11 cellular contexts compared by ENCODE assay signal in the genomic region with DNA sequence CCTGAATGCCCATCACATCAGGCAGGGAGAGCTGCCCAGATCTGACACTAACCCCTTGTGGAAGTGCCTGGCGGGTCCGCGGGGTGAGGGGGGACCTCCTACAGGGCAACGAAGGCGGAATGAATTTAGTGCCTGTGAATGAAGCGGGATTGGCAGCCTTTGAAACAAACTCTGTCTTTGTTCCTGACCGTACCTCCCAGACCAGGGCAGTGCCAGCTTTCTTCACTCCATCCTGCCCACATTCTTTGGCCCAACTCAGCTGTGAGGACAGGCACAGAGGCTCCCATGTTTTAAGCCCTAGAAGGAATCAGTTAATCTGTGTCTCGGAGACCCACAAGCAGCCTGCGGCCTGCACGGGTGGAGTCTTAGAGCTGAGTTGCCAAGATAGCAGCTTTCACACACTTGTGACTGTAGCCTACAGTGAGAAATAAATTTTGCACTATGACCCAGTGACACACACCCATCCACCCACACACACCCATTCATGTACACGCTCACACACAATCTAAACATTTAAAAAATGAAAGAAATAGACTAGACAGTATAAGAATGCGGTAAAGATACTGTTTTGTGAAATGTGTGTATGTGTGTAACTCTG.
A peak's percentile ranks its signal among the peaks of the same experiment; 100 is the strongest.
DNase-seq lines count a peak whose midpoint lies in the region; ATAC-seq and TF ChIP-seq lines count a peak whose summit lies in the region.
"Had no signal": no experiment of that assay in that cellular context is flagged by ENCODE, and none has a peak within 500 bp of the region (broad histone marks: within the 10 kb centered on the region; RNA-seq: fewer than 3 reads in every experiment).

No MANE protein-coding gene starts in this region.

- TF ChIP-seq EP300 in gastroesophageal sphincter (IDR thresholded peaks at IDR 0.05), result no peak

- H3K4me3 Mint-ChIP-seq in GM23338, result no peak overlapping the region
- H3K4me3 Mint-ChIP-seq: activated naive CD8-positive, alpha-beta T cell; CD4-positive, CD25-positive, alpha-beta regulatory T cell had no signal

- H3K4me2 ChIP-seq in GM23338, result no peak overlapping the region

- H2AFZ ChIP-seq in GM23338, result peak overlapping the region; percentile 96

- no peaks in the 10 kb centered on the region for H3K79me2 ChIP-seq in GM23338 (replicated peaks; ENCODE audit: insufficient read depth)

- ATAC-seq in GM23338 (peak; percentile 31), psoas muscle (peak; percentile 16 to 41 (median 32)), gastroesophageal sphincter (no peak)

- no peak overlapping the region for H3K27ac ChIP-seq in GM23338 (ENCODE audit: low read depth)
- H3K27ac ChIP-seq in psoas muscle, result no peak overlapping the region
- H3K27ac ChIP-seq in gastroesophageal sphincter, result peak overlapping the region in 2 of 4 donors; percentile 44 to 55

- no peaks in the 10 kb centered on the region for H3F3A ChIP-seq in GM23338 (replicated peaks; ENCODE audit: low read depth)

- intact Hi-C loops in psoas muscle (cut with DNase I), result loop anchor here (5.0 to 10.0 kb wide), 3 partner anchors 58 to 133 kb away; a partner anchor contains a TSS

- no peaks in the 10 kb centered on the region for H3K36me3 Mint-ChIP-seq in GM23338 (ENCODE audit: low read depth)
- H3K36me3 Mint-ChIP-seq: activated naive CD8-positive, alpha-beta T cell; CD4-positive, CD25-positive, alpha-beta regulatory T cell had no signal

- no peaks in the 10 kb centered on the region; the same call in 2 of the 3 replicates for H3K9me3 Mint-ChIP-seq in GM23338
- H3K9me3 Mint-ChIP-seq: CD4-positive, CD25-positive, alpha-beta regulatory T cell had no signal

- no peaks in the 10 kb centered on the region for H3K27me3 Mint-ChIP-seq in GM23338 (ENCODE audit: insufficient read depth, low read depth, poor library complexity)
- H3K27me3 Mint-ChIP-seq: activated naive CD8-positive, alpha-beta T cell had no signal

- H3K27ac Mint-ChIP-seq in GM23338, result no peak overlapping the region
- H3K27ac Mint-ChIP-seq: CD4-positive, CD25-positive, alpha-beta regulatory T cell had no signal

- H3K27me3 ChIP-seq in GM23338 (ENCODE audit: insufficient read depth), result no peaks in the 10 kb centered on the region
- H3K27me3 ChIP-seq in psoas muscle (ENCODE audit: insufficient read depth in 3 of 3, low read length in 2 of 3), result no peaks in the 10 kb centered on the region
- H3K27me3 ChIP-seq in gastroesophageal sphincter, result no peaks in the 10 kb centered on the region
- H3K27me3 ChIP-seq: heart right ventricle had no signal

- H3K4me1 ChIP-seq in GM23338 (ENCODE audit: insufficient read depth) (peaks cover 7% of the 10 kb centered on the region), psoas muscle (peaks cover 21% of the 10 kb centered on the region), gastroesophageal sphincter (peaks cover 0 to 27% (median 6%) of the 10 kb centered on the region in 3 donors)

- peak; percentile 48 for DNase-seq in GM23338 (ENCODE audit: low spot score)
- peak; percentile 27 for DNase-seq in amniotic epithelial cell (ENCODE audit: low read depth)
- peak; percentile 52 for DNase-seq in fibroblast of the aortic adventitia (ENCODE audit: low read depth)
- no peak for DNase-seq in psoas muscle
- DNase-seq in activated CD4-positive, CD25-positive, alpha-beta regulatory T cell treated with anti-CD3 and anti-CD28 coated beads, Interleukin-2, amount 50 U/mL, for 72 hours, result no peak
- DNase-seq in activated CD4-positive, CD25-positive, alpha-beta regulatory T cell (lab: John Stamatoyannopoulos, UW), result no peak
- DNase-seq in activated CD8-positive, alpha-beta memory T cell treated with anti-CD3 and anti-CD28 coated beads for 24 hours, result no peak
- DNase-seq: CD4-positive, CD25-positive, alpha-beta regulatory T cell; heart right ventricle had no signal

- H3K4me3 ChIP-seq in GM23338 (no peak overlapping the region), fibroblast of the aortic adventitia (ENCODE audit: low read depth, low read length) (no peak overlapping the region), psoas muscle (no peak overlapping the region), gastroesophageal sphincter (no peak overlapping the region)
- H3K4me3 ChIP-seq: heart right ventricle had no signal

- 29 to 54% (median 39%) methylated on average over 12 of the region's 12 CpGs for WGBS in psoas muscle, 3 donors
- WGBS in gastroesophageal sphincter (ENCODE audit: low coverage in 1 of 2), 2 donors, result 35 to 58% methylated on average over 8 to 9 of the region's 12 CpGs

- TF ChIP-seq CTCF in GM23338 (conservative IDR thresholded peaks at IDR 0.05; ENCODE audit: low read depth in 2 of 2) (no peak), fibroblast of the aortic adventitia (IDR thresholded peaks at IDR 0.05; ENCODE audit: insufficient read depth, low read length) (no peak), psoas muscle (IDR thresholded peaks at IDR 0.05) (no peak), gastroesophageal sphincter (IDR thresholded peaks at IDR 0.05) (no peak)

- H3K36me3 ChIP-seq in GM23338 (ENCODE audit: insufficient read depth) (no peaks in the 10 kb centered on the region), psoas muscle (ENCODE audit: insufficient read depth in 1 of 2, low read depth in 1 of 2) (no peaks in the 10 kb centered on the region), gastroesophageal sphincter (no peaks in the 10 kb centered on the region)
- H3K36me3 ChIP-seq: heart right ventricle had no signal

- TF ChIP-seq POLR2A in gastroesophageal sphincter (IDR thresholded peaks at IDR 0.05), result no peak

- no peaks in the 10 kb centered on the region for H3K9me2 ChIP-seq in GM23338 (ENCODE audit: insufficient read depth)

- H4K20me1 ChIP-seq in GM23338 (replicated peaks; ENCODE audit: insufficient read depth), result no peaks in the 10 kb centered on the region

- H3K9me3 ChIP-seq in psoas muscle (no peaks in the 10 kb centered on the region), gastroesophageal sphincter (no peaks in the 10 kb centered on the region)

- peaks cover 20% of the 10 kb centered on the region for H3K4me1 Mint-ChIP-seq in GM23338

TF ChIP-seq in GM23338, 12 proteins besides CTCF, POLR2A, EP300 and RAD21 (continues in another document):
- no peak for TF ChIP-seq NANOG (IDR thresholded peaks at IDR 0.05; ENCODE audit: borderline replicate concordance)
- no peak for TF ChIP-seq STAT1 (IDR thresholded peaks at IDR 0.05; ENCODE audit: unreplicated experiment)
- no peak for TF ChIP-seq EZH2 (IDR thresholded peaks at IDR 0.05; ENCODE audit: low read depth, unreplicated experiment)
- TF ChIP-seq, protein P1, sequence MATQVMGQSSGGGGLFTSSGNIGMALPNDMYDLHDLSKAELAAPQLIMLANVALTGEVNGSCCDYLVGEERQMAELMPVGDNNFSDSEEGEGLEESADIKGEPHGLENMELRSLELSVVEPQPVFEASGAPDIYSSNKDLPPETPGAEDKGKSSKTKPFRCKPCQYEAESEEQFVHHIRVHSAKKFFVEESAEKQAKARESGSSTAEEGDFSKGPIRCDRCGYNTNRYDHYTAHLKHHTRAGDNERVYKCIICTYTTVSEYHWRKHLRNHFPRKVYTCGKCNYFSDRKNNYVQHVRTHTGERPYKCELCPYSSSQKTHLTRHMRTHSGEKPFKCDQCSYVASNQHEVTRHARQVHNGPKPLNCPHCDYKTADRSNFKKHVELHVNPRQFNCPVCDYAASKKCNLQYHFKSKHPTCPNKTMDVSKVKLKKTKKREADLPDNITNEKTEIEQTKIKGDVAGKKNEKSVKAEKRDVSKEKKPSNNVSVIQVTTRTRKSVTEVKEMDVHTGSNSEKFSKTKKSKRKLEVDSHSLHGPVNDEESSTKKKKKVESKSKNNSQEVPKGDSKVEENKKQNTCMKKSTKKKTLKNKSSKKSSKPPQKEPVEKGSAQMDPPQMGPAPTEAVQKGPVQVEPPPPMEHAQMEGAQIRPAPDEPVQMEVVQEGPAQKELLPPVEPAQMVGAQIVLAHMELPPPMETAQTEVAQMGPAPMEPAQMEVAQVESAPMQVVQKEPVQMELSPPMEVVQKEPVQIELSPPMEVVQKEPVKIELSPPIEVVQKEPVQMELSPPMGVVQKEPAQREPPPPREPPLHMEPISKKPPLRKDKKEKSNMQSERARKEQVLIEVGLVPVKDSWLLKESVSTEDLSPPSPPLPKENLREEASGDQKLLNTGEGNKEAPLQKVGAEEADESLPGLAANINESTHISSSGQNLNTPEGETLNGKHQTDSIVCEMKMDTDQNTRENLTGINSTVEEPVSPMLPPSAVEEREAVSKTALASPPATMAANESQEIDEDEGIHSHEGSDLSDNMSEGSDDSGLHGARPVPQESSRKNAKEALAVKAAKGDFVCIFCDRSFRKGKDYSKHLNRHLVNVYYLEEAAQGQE (IDR thresholded peaks at IDR 0.05; ENCODE audit: unreplicated experiment), result no peak
- no peak for TF ChIP-seq JUNB (IDR thresholded peaks at IDR 0.05; ENCODE audit: unreplicated experiment)
- no peak for TF ChIP-seq POLR2AphosphoS5 (IDR thresholded peaks at IDR 0.05; ENCODE audit: low read depth)

Comparison
In these comparisons a context has a peak if more than half of its experiments do, and no peak if none do; other contexts are left out.
1. DNase-seq: peak in GM23338 (single experiment), amniotic epithelial cell (single experiment) and fibroblast of the aortic adventitia (single experiment); none in psoas muscle (0 of 2), activated CD4-positive, CD25-positive, alpha-beta regulatory T cell treated with anti-CD3 and anti-CD28 coated beads, Interleukin-2, amount 50 U/mL, for 72 hours (single experiment), activated CD4-positive, CD25-positive, alpha-beta regulatory T cell (0 of 4) and activated CD8-positive, alpha-beta memory T cell treated with anti-CD3 and anti-CD28 coated beads for 24 hours (single experiment).